Comparison of ENCODE assay signal across 9 cellular contexts in genomic region chr10:22849077-22849810, GRCh38.
A peak's percentile ranks its signal among the peaks of the same experiment; 100 is the strongest.
DNase-seq lines count a peak whose midpoint lies in the region; ATAC-seq, FAIRE-seq and TF ChIP-seq lines count a peak whose summit lies in the region.
"Had no signal": no experiment of that assay in that cellular context is flagged by ENCODE, and none has a peak within 500 bp of the region (broad histone marks: within the 10 kb centered on the region; RNA-seq: fewer than 3 reads in every experiment).

No MANE protein-coding gene starts in this region.

- H3K27me3 ChIP-seq in esophagus muscularis mucosa (no peaks in the 10 kb centered on the region), vagina (no peaks in the 10 kb centered on the region), A673 (replicated peaks; ENCODE audit: insufficient read depth, low read depth, low read length, poor library complexity) (peaks cover 3% of the 10 kb centered on the region)
- H3K27me3 ChIP-seq: BLaER1 had no signal

- CTCF ChIA-PET in A673 (lab: Charles Lee), result no interaction called here

- DNase-seq in activated T-cell treated with anti-CD3 and anti-CD28 coated beads, Interleukin-2, amount 50 U/mL, for 72 hours, result peak in 1 of 2 donors; percentile 6
- no peak for DNase-seq in activated T-cell treated with anti-CD3 and anti-CD28 coated beads for 4 hours
- DNase-seq in esophagus muscularis mucosa (ENCODE audit: extremely low spot score), result no peak
- peak; percentile 63 for DNase-seq in myocyte (ENCODE audit: low read depth)
- DNase-seq in vagina (ENCODE audit: extremely low spot score in 2 of 2), result no peak
- no peak for DNase-seq in HTR-8/SVneo (ENCODE audit: insufficient read length, low spot score)
- DNase-seq in A673 (ENCODE audit: low spot score), result no peak

- no peaks in the 10 kb centered on the region for H3K9me3 Mint-ChIP-seq in activated T-cell treated with anti-CD3 and anti-CD28 coated beads, Interleukin-2, amount 50 U/mL, for 72 hours

- TF ChIP-seq CTCF in esophagus muscularis mucosa (IDR thresholded peaks at IDR 0.05), result no peak
- TF ChIP-seq CTCF in vagina (IDR thresholded peaks at IDR 0.05), result no peak
- TF ChIP-seq CTCF in A673 (conservative IDR thresholded peaks at IDR 0.05; ENCODE audit: low read depth, low read length), result no peak

- no peak for FAIRE-seq in HTR-8/SVneo (lab: Jason Lieb, UNC)

- H3K27me3 Mint-ChIP-seq in activated T-cell treated with anti-CD3 and anti-CD28 coated beads, Interleukin-2, amount 50 U/mL, for 72 hours (ENCODE audit: low read depth), result peaks cover 5% of the 10 kb centered on the region

- no peak overlapping the region for H3K27ac Mint-ChIP-seq in activated T-cell treated with anti-CD3 and anti-CD28 coated beads, Interleukin-2, amount 50 U/mL, for 72 hours

- H3K9me3 ChIP-seq in esophagus muscularis mucosa, result no peaks in the 10 kb centered on the region
- no peaks in the 10 kb centered on the region for H3K9me3 ChIP-seq in vagina
- no peaks in the 10 kb centered on the region for H3K9me3 ChIP-seq in A673 (ENCODE audit: low read depth, low read length, poor library complexity, severe bottlenecking)
- H3K9me3 ChIP-seq: BLaER1 had no signal

- POLR2A ChIA-PET in A673 (lab: Charles Lee; ENCODE audit: low non-redundant PET), result no interaction called here

- H3K4me1 ChIP-seq in esophagus muscularis mucosa, result peaks cover 5 to 26% (median 21%) of the 10 kb centered on the region in 4 donors
- peaks cover 17% of the 10 kb centered on the region for H3K4me1 ChIP-seq in vagina
- H3K4me1 ChIP-seq in A673 (ENCODE audit: insufficient read depth, low read length, poor library complexity, severe bottlenecking), result no peaks in the 10 kb centered on the region

- H3K4me3 Mint-ChIP-seq in activated T-cell treated with anti-CD3 and anti-CD28 coated beads, Interleukin-2, amount 50 U/mL, for 72 hours, result peak overlapping the region; percentile 26 to 45

- no peaks in the 10 kb centered on the region for H3K36me3 ChIP-seq in esophagus muscularis mucosa
- H3K36me3 ChIP-seq in vagina, result no peaks in the 10 kb centered on the region
- no peaks in the 10 kb centered on the region for H3K36me3 ChIP-seq in A673 (ENCODE audit: insufficient read depth, low read length, poor library complexity, severe bottlenecking)
- H3K36me3 ChIP-seq: BLaER1 had no signal

- H3K27ac ChIP-seq in esophagus muscularis mucosa (replicated peaks in 1 of 4) (peak overlapping the region; percentile 62 to 80 (median 71)), vagina (peak overlapping the region; percentile 53), A673 (ENCODE audit: low read depth, low read length, poor library complexity, severe bottlenecking) (no peak overlapping the region)
- H3K27ac ChIP-seq: BLaER1 had no signal

- TF ChIP-seq POLR2A in esophagus muscularis mucosa (IDR thresholded peaks at IDR 0.05; ENCODE audit: low read depth) (no peak), vagina (IDR thresholded peaks at IDR 0.05) (no peak)

- no peak overlapping the region for H3K4me3 ChIP-seq in esophagus muscularis mucosa
- no peak overlapping the region for H3K4me3 ChIP-seq in vagina
- H3K4me3 ChIP-seq in A673 (ENCODE audit: low read depth, low read length, poor library complexity, severe bottlenecking), result no peak overlapping the region
- H3K4me3 ChIP-seq: BLaER1 had no signal

- no peaks in the 10 kb centered on the region for H3K36me3 Mint-ChIP-seq in activated T-cell treated with anti-CD3 and anti-CD28 coated beads, Interleukin-2, amount 50 U/mL, for 72 hours (ENCODE audit: insufficient read depth in 2 of 2)

- peaks cover 13% of the 10 kb centered on the region for H3K4me1 Mint-ChIP-seq in activated T-cell treated with anti-CD3 and anti-CD28 coated beads, Interleukin-2, amount 50 U/mL, for 72 hours (ENCODE audit: low read depth)

- TF ChIP-seq EP300 in esophagus muscularis mucosa (IDR thresholded peaks at IDR 0.05), result no peak

- ATAC-seq in activated T-cell treated with anti-CD3 and anti-CD28 coated beads, Interleukin-2, amount 50 U/mL, for 72 hours (replicated peaks in 1 of 2), result no peak
- no peak for ATAC-seq in GM18867 (IDR thresholded peaks at IDR 0.05; ENCODE audit: unreplicated experiment)

- 53% methylated on average over 12 of the region's 12 CpGs for WGBS in esophagus muscularis mucosa

- intact Hi-C loops in esophagus muscularis mucosa (cut with DNase I), result no loop called here
- intact Hi-C loops in vagina (cut with DNase I), result no loop called here
- intact Hi-C loops in A673 (cut with micrococcal nuclease; ENCODE audit: unreplicated experiment), result no loop called here

- BruUV-seq in A673 (replicated peaks; lab: Mats Ljungman, UMichigan), result no TSS peak
